In the genomic region with DNA sequence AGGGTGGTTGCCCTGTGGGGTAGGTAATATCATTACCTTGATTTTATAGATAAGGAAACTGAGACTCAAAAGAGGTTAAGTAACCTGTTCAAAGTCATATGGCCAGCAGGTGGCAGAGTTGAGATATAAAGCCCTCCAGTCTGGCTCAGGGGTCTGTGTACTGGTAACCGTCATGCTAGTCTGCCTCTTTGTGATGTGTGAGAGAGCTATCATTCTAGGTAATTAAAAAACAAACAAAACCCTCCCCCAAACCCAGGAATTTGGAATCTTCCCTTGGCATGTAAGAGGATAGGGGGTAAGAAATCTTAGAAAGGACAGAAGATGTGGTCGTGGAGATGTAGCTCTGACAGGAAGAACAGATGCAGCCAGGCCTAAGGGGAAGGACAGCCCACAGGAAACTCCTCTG, we compare ENCODE assay signal across 8 cellular contexts.
DNase-seq lines count a peak whose midpoint lies in the region; ATAC-seq and TF ChIP-seq lines count a peak whose summit lies in the region.

No MANE protein-coding gene starts in this region.

- POLR2A ChIA-PET in GM10248 (lab: Yijun Ruan, JAX): no interaction called here

- peak; percentile 51; the same call in 1 of the 3 replicates for ATAC-seq in RWPE2 (ENCODE audit: low read depth)
- ATAC-seq in HG03097 (IDR thresholded peaks at IDR 0.05; ENCODE audit: low FRiP score, unreplicated experiment): no peak

- H3K9ac ChIP-seq in KMS-11: no peak overlapping the region

- H3K27me3 ChIP-seq in KMS-11 (ENCODE audit: insufficient read depth, low read depth): no peaks in the 10 kb centered on the region
- H3K27me3 ChIP-seq in RWPE2 (ENCODE audit: insufficient read depth, poor library complexity, severe bottlenecking): no peaks in the 10 kb centered on the region
- H3K27me3 ChIP-seq in iPS DF 6.9 (ENCODE audit: control insufficient read depth, insufficient read depth, low read length): no peaks in the 10 kb centered on the region

- no peak overlapping the region; the same call in 1 of the 2 replicates for H2AFZ ChIP-seq in KMS-11 (ENCODE audit: low read depth)

- H3K4me1 Mint-ChIP-seq in activated naive CD4-positive, alpha-beta T cell treated with anti-CD3 and anti-CD28 coated beads for 36 hours (ENCODE audit: low read depth): peaks cover 3% of the 10 kb centered on the region

- peaks cover 14% of the 10 kb centered on the region for H3K4me1 ChIP-seq in KMS-11 (ENCODE audit: low read depth, poor library complexity, severe bottlenecking)
- H3K4me1 ChIP-seq in RWPE2 (ENCODE audit: insufficient read depth, poor library complexity, severe bottlenecking): no peaks in the 10 kb centered on the region
- H3K4me1 ChIP-seq in iPS DF 6.9 (ENCODE audit: control insufficient read depth, insufficient read depth, low read length): peaks cover 3% of the 10 kb centered on the region; the same call in 1 of the 2 replicates

- H3K36me3 ChIP-seq in KMS-11 (ENCODE audit: insufficient read depth) (no peaks in the 10 kb centered on the region), RWPE2 (ENCODE audit: low read depth) (no peaks in the 10 kb centered on the region), iPS DF 6.9 (ENCODE audit: control insufficient read depth, insufficient read depth, low read length) (no peaks in the 10 kb centered on the region)

- no peak overlapping the region for H3K27ac Mint-ChIP-seq in activated naive CD4-positive, alpha-beta T cell treated with anti-CD3 and anti-CD28 coated beads for 36 hours

- H3K36me3 Mint-ChIP-seq in activated naive CD4-positive, alpha-beta T cell treated with anti-CD3 and anti-CD28 coated beads for 36 hours (ENCODE audit: low read depth): no peaks in the 10 kb centered on the region

- TF ChIP-seq CTCF in GM10248 (IDR thresholded peaks at IDR 0.05; ENCODE audit: control extremely low read depth, extremely low read depth, low read depth, missing control alignments) (peak; percentile 46), KMS-11 (conservative IDR thresholded peaks at IDR 0.05; ENCODE audit: low read depth, low read length) (peak; percentile 88), RWPE2 (IDR thresholded peaks at IDR 0.05; ENCODE audit: poor library complexity, severe bottlenecking) (peak; percentile 74)

- peak; percentile 53 for DNase-seq in GM10248 (ENCODE audit: extremely low spot score)
- DNase-seq in RWPE2 (ENCODE audit: low spot score): no peak
- peak; percentile 78 for DNase-seq in activated naive CD4-positive, alpha-beta T cell treated with anti-CD3 and anti-CD28 coated beads for 36 hours
- DNase-seq in iPS DF 6.9 (ENCODE audit: low read depth, low spot score): peak; percentile 86
- DNase-seq in stimulated activated CD4-positive, alpha-beta T cell treated with anti-CD3 and anti-CD28 coated beads, Interleukin-4, amount 100 ng/mL, for 24 hours: peak; percentile 79
- DNase-seq in UCSD-AML1 (lab: John Stamatoyannopoulos, UW; ENCODE audit: unreplicated experiment): no peak

- H3K9me3 Mint-ChIP-seq in activated naive CD4-positive, alpha-beta T cell treated with anti-CD3 and anti-CD28 coated beads for 36 hours: peaks cover 2% of the 10 kb centered on the region

- H3K27ac ChIP-seq in KMS-11: no peak overlapping the region
- H3K27ac ChIP-seq in RWPE2 (ENCODE audit: poor library complexity, severe bottlenecking): no peak overlapping the region
- H3K27ac ChIP-seq in iPS DF 6.9 (ENCODE audit: low read length): no peak overlapping the region

- CTCF ChIA-PET in GM10248 (lab: Yijun Ruan, JAX): interaction anchor here (0.7 to 5.3 kb wide), 9 partner anchors 9 to 1330 kb away, joined by 3 to 40 read pairs (median 3); no protein-coding TSS in a partner anchor
- CTCF ChIA-PET in activated naive CD4-positive, alpha-beta T cell treated with anti-CD3 and anti-CD28 coated beads for 36 hours (lab: Charles Lee): interaction anchor here (0.7 to 1.5 kb wide), 11 partner anchors 9 to 1451 kb away, joined by 3 to 6 read pairs (median 3); no protein-coding TSS in a partner anchor

- no CpG with 5 or more reads among the region's 2 CpGs for WGBS in iPS DF 6.9 (ENCODE audit: insufficient coverage, insufficient read length)

- peaks cover 4% of the 10 kb centered on the region for H3K27me3 Mint-ChIP-seq in activated naive CD4-positive, alpha-beta T cell treated with anti-CD3 and anti-CD28 coated beads for 36 hours (ENCODE audit: low read depth)

- no peaks in the 10 kb centered on the region for H4K20me1 ChIP-seq in KMS-11 (ENCODE audit: insufficient read depth)

- H3K9me3 ChIP-seq in RWPE2 (ENCODE audit: severe bottlenecking) (no peaks in the 10 kb centered on the region), iPS DF 6.9 (ENCODE audit: control insufficient read depth, insufficient read depth, low read length) (no peaks in the 10 kb centered on the region)

- no peak overlapping the region for H3K4me3 Mint-ChIP-seq in activated naive CD4-positive, alpha-beta T cell treated with anti-CD3 and anti-CD28 coated beads for 36 hours

- H3K4me3 ChIP-seq in KMS-11 (IDR thresholded peaks at IDR 0.05; ENCODE audit: insufficient read depth, low read depth, low read length): no peak overlapping the region
- no peak overlapping the region for H3K4me3 ChIP-seq in RWPE2 (ENCODE audit: severe bottlenecking)
- H3K4me3 ChIP-seq in iPS DF 6.9 (ENCODE audit: low read length): no peak overlapping the region

- H3K79me2 ChIP-seq in KMS-11 (ENCODE audit: insufficient read depth, low read depth): no peaks in the 10 kb centered on the region

- intact Hi-C loops in activated naive CD4-positive, alpha-beta T cell treated with anti-CD3 and anti-CD28 coated beads for 36 hours (cut with micrococcal nuclease): loop anchor here (1.0 to 5.0 kb wide), 5 partner anchors 59 to 1329 kb away; a partner anchor contains a TSS

- H3K4me2 ChIP-seq in KMS-11: no peak overlapping the region

Comparison
In these comparisons a context has a peak if more than half of its experiments do, and no peak if none do; other contexts are left out.
1. DNase-seq: peak in GM10248 (single experiment), activated naive CD4-positive, alpha-beta T cell treated with anti-CD3 and anti-CD28 coated beads for 36 hours (single experiment), iPS DF 6.9 (single experiment) and stimulated activated CD4-positive, alpha-beta T cell treated with anti-CD3 and anti-CD28 coated beads, Interleukin-4, amount 100 ng/mL, for 24 hours (single experiment); none in RWPE2 (single experiment) and UCSD-AML1 (single experiment).
2. Peak in every context shown above with its lines, with median percentiles within 50 percentile points of each other: CTCF ChIP-seq.